Comparison of ENCODE assay signal across 8 cellular contexts in the genomic region with DNA sequence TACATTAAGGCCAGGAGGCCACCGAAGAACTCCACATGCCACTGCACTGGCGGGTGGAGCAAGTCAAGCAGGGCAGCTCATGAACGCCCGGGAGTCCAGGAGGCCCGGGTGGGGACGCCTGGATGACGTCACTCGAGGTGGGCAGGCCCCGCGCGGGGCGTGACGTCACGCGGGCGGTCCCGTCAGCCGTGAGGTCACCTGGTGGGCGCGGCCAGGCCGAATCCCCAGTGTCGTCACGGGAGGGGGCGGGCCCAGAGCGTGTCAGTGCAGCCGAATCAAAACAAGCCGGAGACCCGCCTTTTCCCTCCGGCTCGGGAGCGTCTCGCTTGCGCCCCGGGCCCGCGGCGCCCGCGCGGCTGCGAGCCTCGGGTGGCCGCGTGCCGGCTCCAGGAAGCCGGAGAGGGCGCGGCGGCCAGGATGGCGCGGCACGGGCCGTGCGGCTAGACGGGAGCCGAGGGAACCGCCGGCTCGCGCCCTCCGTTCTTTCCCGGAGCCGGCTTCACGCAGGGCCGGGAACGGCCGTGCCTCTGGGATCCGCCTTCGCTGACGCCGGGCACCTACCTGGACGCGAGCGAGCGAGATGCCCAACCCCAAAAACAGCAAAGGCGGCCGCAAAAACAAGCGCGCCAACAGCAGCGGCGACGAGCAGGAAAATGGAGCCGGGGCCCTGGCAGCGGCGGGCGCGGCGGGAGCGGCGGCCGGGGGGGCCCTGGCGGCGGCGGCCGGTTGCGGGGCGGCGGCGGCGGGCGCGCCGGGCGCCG. TPM values are rescaled to one million over a fixed set of nuclear protein-coding genes. Genes with fewer than 3 reads are reported as not detected.
A peak's percentile ranks its signal among the peaks of the same experiment; 100 is the strongest.
DNase-seq lines count a peak whose midpoint lies in the region; ATAC-seq and TF ChIP-seq lines count a peak whose summit lies in the region.

A gene with protein sequence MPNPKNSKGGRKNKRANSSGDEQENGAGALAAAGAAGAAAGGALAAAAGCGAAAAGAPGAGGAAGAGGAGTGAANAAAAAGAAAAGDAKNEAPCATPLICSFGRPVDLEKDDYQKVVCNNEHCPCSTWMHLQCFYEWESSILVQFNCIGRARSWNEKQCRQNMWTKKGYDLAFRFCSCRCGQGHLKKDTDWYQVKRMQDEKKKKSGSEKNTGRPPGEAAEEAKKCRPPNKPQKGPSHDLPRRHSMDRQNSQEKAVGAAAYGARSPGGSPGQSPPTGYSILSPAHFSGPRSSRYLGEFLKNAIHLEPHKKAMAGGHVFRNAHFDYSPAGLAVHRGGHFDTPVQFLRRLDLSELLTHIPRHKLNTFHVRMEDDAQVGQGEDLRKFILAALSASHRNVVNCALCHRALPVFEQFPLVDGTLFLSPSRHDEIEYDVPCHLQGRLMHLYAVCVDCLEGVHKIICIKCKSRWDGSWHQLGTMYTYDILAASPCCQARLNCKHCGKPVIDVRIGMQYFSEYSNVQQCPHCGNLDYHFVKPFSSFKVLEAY (plus strand): TSS at position 264 of the 761 bp plus-strand sequence. CDS start 317 bp downstream, at position 581.

- peaks cover 30% of the 10 kb centered on the region for H3K36me3 Mint-ChIP-seq in activated T-helper 2 cell treated with anti-CD3 and anti-CD28 coated beads, Interferon-gamma antibody, Interleukin-2, Interleukin-4, amounts not matched to agents 10 μg/mL and 5 μg/mL and 100 μg/mL, durations not matched to agents 14 hours and 24 hours and 36 hours (ENCODE audit: low read depth)
- H3K36me3 Mint-ChIP-seq in naive thymus-derived CD8-positive, alpha-beta T cell, result peaks cover 18 to 24% (median 20%) of the 10 kb centered on the region in 3 donors
- peaks cover 20 to 23% of the 10 kb centered on the region in 2 donors for H3K36me3 Mint-ChIP-seq in stimulated activated naive B cell treated with anti-CD40 and anti-IgM and Interleukin-4, amounts not matched to agents 10 μg/mL and 1 μg/mL and 100 μg/mL, for 72 hours

- H3K36me3 ChIP-seq in DOHH2 (ENCODE audit: control insufficient read depth, low read length), result peaks cover 13% of the 10 kb centered on the region
- H3K36me3 ChIP-seq in RWPE2 (ENCODE audit: low read depth), result no peaks in the 10 kb centered on the region

- H3K79me2 ChIP-seq in DOHH2 (ENCODE audit: control insufficient read depth, low read length), result peaks cover 44% of the 10 kb centered on the region

- no peaks in the 10 kb centered on the region for H3K9me3 Mint-ChIP-seq in activated T-helper 2 cell treated with anti-CD3 and anti-CD28 coated beads, Interferon-gamma antibody, Interleukin-2, Interleukin-4, amounts not matched to agents 10 μg/mL and 5 μg/mL and 100 μg/mL, durations not matched to agents 14 hours and 24 hours and 36 hours
- H3K9me3 Mint-ChIP-seq in naive thymus-derived CD8-positive, alpha-beta T cell, result peaks cover 0 to 11% (median 2%) of the 10 kb centered on the region in 9 donors
- H3K9me3 Mint-ChIP-seq in stimulated activated naive B cell treated with anti-CD40 and anti-IgM and Interleukin-4, amounts not matched to agents 10 μg/mL and 1 μg/mL and 100 μg/mL, for 72 hours, result no peaks in the 10 kb centered on the region

- no peaks in the 10 kb centered on the region for H3K9me2 ChIP-seq in DOHH2 (replicated peaks; ENCODE audit: control insufficient read depth, low read length)

- H3K27me3 Mint-ChIP-seq in activated T-helper 2 cell treated with anti-CD3 and anti-CD28 coated beads, Interferon-gamma antibody, Interleukin-2, Interleukin-4, amounts not matched to agents 10 μg/mL and 5 μg/mL and 100 μg/mL, durations not matched to agents 14 hours and 24 hours and 36 hours (ENCODE audit: low read depth), result no peaks in the 10 kb centered on the region
- H3K27me3 Mint-ChIP-seq in naive thymus-derived CD8-positive, alpha-beta T cell, result peaks cover 0 to 3% (median 0%) of the 10 kb centered on the region in 5 donors
- H3K27me3 Mint-ChIP-seq in stimulated activated naive B cell treated with anti-CD40 and anti-IgM and Interleukin-4, amounts not matched to agents 10 μg/mL and 1 μg/mL and 100 μg/mL, for 72 hours, result no peaks in the 10 kb centered on the region

- no peaks in the 10 kb centered on the region for H3K9me3 ChIP-seq in DOHH2 (ENCODE audit: control insufficient read depth, insufficient read depth, low read length)
- no peaks in the 10 kb centered on the region for H3K9me3 ChIP-seq in RWPE2 (ENCODE audit: severe bottlenecking)

- POLR2A ChIA-PET in naive thymus-derived CD8-positive, alpha-beta T cell (lab: Charles Lee), result interaction anchor here (0.6 to 5.4 kb wide), 16 partner anchors 8 to 239 kb away, joined by 3 to 55 read pairs (median 5); a partner anchor contains a TSS

- no peak for TF ChIP-seq CTCF in DOHH2 (IDR thresholded peaks at IDR 0.05; ENCODE audit: low read depth, low read length, poor library complexity, severe bottlenecking)
- no peak for TF ChIP-seq CTCF in LNCaP clone FGC (IDR thresholded peaks at IDR 0.05; ENCODE audit: control insufficient read depth, extremely low read depth, insufficient read depth)
- TF ChIP-seq CTCF in RWPE2 (IDR thresholded peaks at IDR 0.05; ENCODE audit: poor library complexity, severe bottlenecking), result no peak
- TF ChIP-seq CTCF in fibroblast of mammary gland (conservative IDR thresholded peaks at IDR 0.05; ENCODE audit: control insufficient read depth, insufficient read depth, low read depth, low read length), result no peak

- H4K20me1 ChIP-seq in DOHH2 (ENCODE audit: control insufficient read depth, insufficient read depth, low read depth, low read length), result 0 out of 2 replicates have a peak, but pooled peaks cover 2% of the 10 kb centered on the region

- H3K4me3 Mint-ChIP-seq in activated T-helper 2 cell treated with anti-CD3 and anti-CD28 coated beads, Interferon-gamma antibody, Interleukin-2, Interleukin-4, amounts not matched to agents 10 μg/mL and 5 μg/mL and 100 μg/mL, durations not matched to agents 14 hours and 24 hours and 36 hours (ENCODE audit: low read depth), result peak within 1 kb of the TSS; percentile 81
- H3K4me3 Mint-ChIP-seq in naive thymus-derived CD8-positive, alpha-beta T cell, result peak within 1 kb of the TSS; percentile 86 to 100 (median 96)
- H3K4me3 Mint-ChIP-seq in stimulated activated naive B cell treated with anti-CD40 and anti-IgM and Interleukin-4, amounts not matched to agents 10 μg/mL and 1 μg/mL and 100 μg/mL, for 72 hours, result peak within 1 kb of the TSS; percentile 81 to 94

- peak within 1 kb of the TSS; percentile 79 for H3K4me2 ChIP-seq in DOHH2 (ENCODE audit: low read length)

- peak within 1 kb of the TSS; percentile 63 for H3K27ac ChIP-seq in DOHH2 (ENCODE audit: low read depth, low read length)
- peak within 1 kb of the TSS; percentile 40 for H3K27ac ChIP-seq in RWPE2 (ENCODE audit: poor library complexity, severe bottlenecking)

- ATAC-seq in RWPE2 (ENCODE audit: low read depth), result peak; percentile 73
- peak; percentile 62 to 78 for ATAC-seq in naive thymus-derived CD8-positive, alpha-beta T cell
- peak; percentile 83 to 85 for ATAC-seq in stimulated activated naive B cell treated with anti-CD40 and anti-IgM and Interleukin-4, amounts not matched to agents 10 μg/mL and 1 μg/mL and 100 μg/mL, for 72 hours (replicated peaks)

- no peaks in the 10 kb centered on the region for H3K27me3 ChIP-seq in DOHH2 (ENCODE audit: control insufficient read depth, low read length)
- no peaks in the 10 kb centered on the region for H3K27me3 ChIP-seq in RWPE2 (ENCODE audit: insufficient read depth, poor library complexity, severe bottlenecking)

- peaks cover 55% of the 10 kb centered on the region for H3K4me1 ChIP-seq in DOHH2 (ENCODE audit: control insufficient read depth, low read length)
- no peaks in the 10 kb centered on the region for H3K4me1 ChIP-seq in RWPE2 (ENCODE audit: insufficient read depth, poor library complexity, severe bottlenecking)

- intact Hi-C loops in activated T-helper 2 cell treated with anti-CD3 and anti-CD28 coated beads, Interferon-gamma antibody, Interleukin-2, Interleukin-4, amounts not matched to agents 10 μg/mL and 5 μg/mL and 100 μg/mL, durations not matched to agents 14 hours and 24 hours and 36 hours (cut with micrococcal nuclease), result loop anchor here (1.0 to 10.0 kb wide), 4 partner anchors 10 to 1450 kb away; a partner anchor contains a TSS

- H3K4me3 ChIP-seq in DOHH2 (ENCODE audit: low read length) (peak within 1 kb of the TSS; percentile 80), LNCaP clone FGC (ENCODE audit: low read depth, low read length) (peak within 1 kb of the TSS; percentile 68), RWPE2 (ENCODE audit: severe bottlenecking) (peak within 1 kb of the TSS; percentile 80), fibroblast of mammary gland (ENCODE audit: control insufficient read depth, low read depth, low read length) (peak within 1 kb of the TSS; percentile 67)

- peaks cover 16% of the 10 kb centered on the region for H3F3A ChIP-seq in DOHH2 (ENCODE audit: control insufficient read depth, insufficient read depth)

- H3K27ac Mint-ChIP-seq in activated T-helper 2 cell treated with anti-CD3 and anti-CD28 coated beads, Interferon-gamma antibody, Interleukin-2, Interleukin-4, amounts not matched to agents 10 μg/mL and 5 μg/mL and 100 μg/mL, durations not matched to agents 14 hours and 24 hours and 36 hours, result peak within 1 kb of the TSS; percentile 85
- peak within 1 kb of the TSS; percentile 95 to 100 (median 99) for H3K27ac Mint-ChIP-seq in naive thymus-derived CD8-positive, alpha-beta T cell
- peak within 1 kb of the TSS; percentile 97 for H3K27ac Mint-ChIP-seq in stimulated activated naive B cell treated with anti-CD40 and anti-IgM and Interleukin-4, amounts not matched to agents 10 μg/mL and 1 μg/mL and 100 μg/mL, for 72 hours

- DNase-seq in H4 (ENCODE audit: low spot score) (peak; percentile 80), LNCaP clone FGC (ENCODE audit: low read depth) (peak; percentile 59), RWPE2 (ENCODE audit: low spot score) (peak; percentile 96), fibroblast of mammary gland (ENCODE audit: low read depth) (peak; percentile 93)
- DNase-seq in activated T-helper 2 cell treated with anti-CD3 and anti-CD28 coated beads, Interferon-gamma antibody, Interleukin-2, Interleukin-4, amounts not matched to agents 10 μg/mL and 5 μg/mL and 100 μg/mL, durations not matched to agents 14 hours and 24 hours and 36 hours (ENCODE audit: low spot score), result peak; percentile 96
- peak; percentile 99 to 100 (median 100) for DNase-seq in naive thymus-derived CD8-positive, alpha-beta T cell
- DNase-seq in stimulated activated naive B cell treated with anti-CD40 and anti-IgM and Interleukin-4, amounts not matched to agents 10 μg/mL and 1 μg/mL and 100 μg/mL, for 72 hours, result peak; percentile 94

- H3K4me1 Mint-ChIP-seq in activated T-helper 2 cell treated with anti-CD3 and anti-CD28 coated beads, Interferon-gamma antibody, Interleukin-2, Interleukin-4, amounts not matched to agents 10 μg/mL and 5 μg/mL and 100 μg/mL, durations not matched to agents 14 hours and 24 hours and 36 hours (ENCODE audit: low read depth), result peaks cover 60% of the 10 kb centered on the region
- peaks cover 39 to 81% (median 68%) of the 10 kb centered on the region in 4 donors for H3K4me1 Mint-ChIP-seq in naive thymus-derived CD8-positive, alpha-beta T cell
- H3K4me1 Mint-ChIP-seq in stimulated activated naive B cell treated with anti-CD40 and anti-IgM and Interleukin-4, amounts not matched to agents 10 μg/mL and 1 μg/mL and 100 μg/mL, for 72 hours, result peaks cover 50 to 83% of the 10 kb centered on the region in 2 donors

RNA-seq across cellular contexts. Expression of the gene that starts here (rescaled TPM):
- 2.9 and 3.0 TPM in 2 replicates for total RNA-seq in H4 (2014; rRNA removed; shearing (Covaris generic))
- total RNA-seq in activated T-helper 2 cell treated with anti-CD3 and anti-CD28 coated beads, Interferon-gamma antibody, Interleukin-2, Interleukin-4, amounts not matched to agents 10 μg/mL and 5 μg/mL and 100 μg/mL, durations not matched to agents 14 hours and 24 hours and 36 hours, result 33.6 and 36.9 TPM in 2 replicates
- 100 to 1,000 TPM; 154 to 159 TPM for total RNA-seq in naive thymus-derived CD8-positive, alpha-beta T cell
- 1 to 10 TPM; 4.6 to 8.5 (median 5.5) TPM for polyA plus RNA-seq in naive thymus-derived CD8-positive, alpha-beta T cell

Comparison
In these comparisons a context has a peak if more than half of its experiments do, and no peak if none do; other contexts are left out.
1. Peak in every context shown above with its lines: DNase-seq, ATAC-seq, H3K4me3 ChIP-seq and H3K27ac ChIP-seq.